Comparison of ENCODE assay signal across 22 cellular contexts in genomic region chr1:156412653-156413309, GRCh38. TPM values are rescaled to one million over a fixed set of nuclear protein-coding genes. Genes with fewer than 3 reads are reported as not detected.
DNase-seq lines count a peak whose midpoint lies in the region; FAIRE-seq and TF ChIP-seq lines count a peak whose summit lies in the region.
"Had no signal": no experiment of that assay in that cellular context is flagged by ENCODE, and none has a peak within 500 bp of the region (broad histone marks: within the 10 kb centered on the region; RNA-seq: fewer than 3 reads in every experiment).

No MANE protein-coding gene starts in this region.

- BruUV-seq in mammary epithelial cell (replicated peaks; lab: Mats Ljungman, UMichigan) (no TSS peak), MCF 10A (replicated peaks; lab: Mats Ljungman, UMichigan) (no TSS peak)

- no peak overlapping the region for H3K18ac ChIP-seq in H1 (ENCODE audit: extremely low read depth, low read length)

- H3K9me2 ChIP-seq in hepatocyte (replicated peaks; ENCODE audit: insufficient read depth), result no peaks in the 10 kb centered on the region
- H3K9me2 ChIP-seq: SK-N-SH had no signal

- no peaks in the 10 kb centered on the region for H4K20me1 ChIP-seq in mammary epithelial cell (ENCODE audit: insufficient read depth, low read length)
- peaks cover 0 to 2% of the 10 kb centered on the region in 2 experiments for H4K20me1 ChIP-seq in H1 (replicated peaks in 1 of 2; ENCODE audit: control insufficient read depth in 1 of 2, insufficient read depth in 2 of 2, low read length in 2 of 2)
- H4K20me1 ChIP-seq in hepatocyte (ENCODE audit: insufficient read depth, poor library complexity, severe bottlenecking), result no peaks in the 10 kb centered on the region

- H2BK120ac ChIP-seq in H1 (replicated peaks; ENCODE audit: low read depth, low read length), result no peak overlapping the region

- H2BK15ac ChIP-seq in H1 (ENCODE audit: low read length), result no peak overlapping the region

- no peaks in the 10 kb centered on the region for H3K36me3 Mint-ChIP-seq in MCF 10A (ENCODE audit: insufficient read depth, unreplicated experiment)
- H3K36me3 Mint-ChIP-seq: CD14-positive monocyte had no signal

- no peak for FAIRE-seq in H1 (lab: Jason Lieb, UNC)
- FAIRE-seq: GM18507 had no signal

- H3K4ac ChIP-seq in H1 (replicated peaks; ENCODE audit: insufficient read length, low read depth, low read length), result peak overlapping the region; percentile 40

- peak overlapping the region; percentile 95; the same call in 1 of the 2 replicates for H2AK5ac ChIP-seq in H1 (ENCODE audit: low read depth, low read length)

- no peaks in the 10 kb centered on the region for H3K4me1 Mint-ChIP-seq in MCF 10A (ENCODE audit: insufficient read depth, unreplicated experiment)
- H3K4me1 Mint-ChIP-seq: CD14-positive monocyte had no signal

- WGBS in mammary epithelial cell (ENCODE audit: low coverage, missing lambda C conversion rate), result 21% methylated on average over 9 of the region's 9 CpGs
- 73% methylated on average over 9 of the region's 9 CpGs; no CpG with 5 or more reads in 1 of the 2 experiments for WGBS in H1 (ENCODE audit: extremely low coverage in 1 of 2, insufficient coverage in 1 of 2, insufficient read length in 1 of 2, insufficient replicate concordance in 2 of 2, low coverage in 1 of 2, low lambda C conversion rate in 2 of 2, missing lambda C conversion rate in 1 of 2), 2 experiments
- WGBS in hepatocyte (ENCODE audit: low lambda C conversion rate, missing lambda C conversion rate), result 91% methylated on average over 9 of the region's 9 CpGs

- H3K79me2 ChIP-seq in mammary epithelial cell (ENCODE audit: insufficient read depth, low read length) (no peaks in the 10 kb centered on the region), H1 (ENCODE audit: control insufficient read depth in 1 of 2, insufficient read depth in 2 of 2, low read length in 2 of 2) (no peaks in the 10 kb centered on the region), hepatocyte (no peaks in the 10 kb centered on the region)

- no peak for TF ChIP-seq EP300 in H1 (IDR thresholded peaks at IDR 0.05; ENCODE audit: borderline replicate concordance in 1 of 2, low read depth in 2 of 2, low read length in 2 of 2)

- H2BK20ac ChIP-seq in H1 (ENCODE audit: low read length), result no peak overlapping the region

- H3K14ac ChIP-seq in H1 (ENCODE audit: insufficient read length), result no peak overlapping the region

- no peaks in the 10 kb centered on the region for H3K4me1 ChIP-seq in mammary epithelial cell (ENCODE audit: insufficient read depth, low read length)
- H3K4me1 ChIP-seq in H1 (replicated peaks in 1 of 4; ENCODE audit: control insufficient read depth in 3 of 4, insufficient read depth in 4 of 4, low read length in 3 of 4), result peaks cover 2 to 8% (median 6%) of the 10 kb centered on the region in 4 experiments
- no peaks in the 10 kb centered on the region for H3K4me1 ChIP-seq in hepatocyte (ENCODE audit: insufficient read depth)
- H3K4me1 ChIP-seq: Peyer's patch had no signal

- H3K4me3 Mint-ChIP-seq in MCF 10A (ENCODE audit: unreplicated experiment), result no peak overlapping the region

- POLR2A ChIA-PET in MCF 10A (lab: Yijun Ruan, JAX), result no interaction called here
- POLR2A ChIA-PET in H1 (lab: Charles Lee; ENCODE audit: partially characterized antibody), result interaction anchor here (1.2 to 3.5 kb wide), 5 partner anchors 10 to 21 kb away, joined by 3 to 15 read pairs (median 7); no protein-coding TSS in a partner anchor

- no peak overlapping the region for H4K8ac ChIP-seq in H1 (ENCODE audit: extremely low read depth, insufficient read depth, low read length)

- H3K9ac ChIP-seq in mammary epithelial cell (ENCODE audit: insufficient read depth, low read length) (no peak overlapping the region), H1 (replicated peaks in 1 of 4; ENCODE audit: extremely low read depth in 1 of 4, low read depth in 3 of 4, low read length in 3 of 4) (no peak overlapping the region)
- H3K9ac ChIP-seq: SK-N-SH had no signal

- no peak overlapping the region for H3K27ac ChIP-seq in mammary epithelial cell (ENCODE audit: insufficient read depth, low read depth, low read length)
- H3K27ac ChIP-seq in H1 (ENCODE audit: low read depth, low read length), result no peak overlapping the region
- H3K27ac ChIP-seq in hepatocyte, result no peak overlapping the region
- H3K27ac ChIP-seq: 22Rv1, Peyer's patch had no signal

- H2AFZ ChIP-seq in mammary epithelial cell (ENCODE audit: low read depth, low read length) (peak overlapping the region; percentile 40), H1 (ENCODE audit: low read length) (no peak overlapping the region), hepatocyte (no peak overlapping the region)

- no peak overlapping the region for H4K5ac ChIP-seq in H1 (ENCODE audit: insufficient read length, low read depth, low read length)

- no peak overlapping the region for H3K27ac Mint-ChIP-seq in MCF 10A (ENCODE audit: low read depth, unreplicated experiment)

- H3K23me2 ChIP-seq in H1 (ENCODE audit: low read depth, low read length), result no peaks in the 10 kb centered on the region

- H3K4me2 ChIP-seq in mammary epithelial cell (ENCODE audit: insufficient read depth, low read depth, low read length) (no peak overlapping the region), H1 (ENCODE audit: insufficient read depth in 1 of 2, low read depth in 2 of 2, low read length in 2 of 2) (peak overlapping the region in 1 of 2 experiments; percentile 22; a peak in 2 of 4 replicates), hepatocyte (no peak overlapping the region)
- H3K4me2 ChIP-seq: SK-N-SH had no signal

- no peaks in the 10 kb centered on the region for H3K79me1 ChIP-seq in H1 (ENCODE audit: low read depth, low read length)

- H4K91ac ChIP-seq in H1 (replicated peaks; ENCODE audit: insufficient read length, low read length), result no peak overlapping the region

- no peak overlapping the region for H3K23ac ChIP-seq in H1 (ENCODE audit: insufficient read length)

- H3K56ac ChIP-seq in H1 (replicated peaks; ENCODE audit: insufficient read length, low read depth, low read length), result no peak overlapping the region

- CTCF ChIA-PET in mammary epithelial cell (lab: Charles Lee; ENCODE audit: low non-redundant PET), result no interaction called here
- CTCF ChIA-PET in MCF 10A (lab: Yijun Ruan, JAX), result interaction anchor here (0.7 to 1.2 kb wide), 2 partner anchors 27 to 67 kb away, joined by 3 to 4 read pairs; no protein-coding TSS in a partner anchor
- CTCF ChIA-PET in H1 (lab: Charles Lee; ENCODE audit: partially characterized antibody), result interaction anchor here (0.6 to 16.8 kb wide), 7 partner anchors 20 to 237 kb away, joined by 3 to 517 read pairs (median 5); no protein-coding TSS in a partner anchor

- no peak overlapping the region for H2BK12ac ChIP-seq in H1 (ENCODE audit: low read depth, low read length)

- dilution Hi-C loops in mammary epithelial cell (cut with HindIII; ENCODE audit: low sequenced_read_pairs), result no loop called here

- H3K4me3 ChIP-seq in mammary epithelial cell (replicated peaks in 1 of 3; ENCODE audit: insufficient read depth in 1 of 3, low read depth in 2 of 3, low read length in 3 of 3), result no peak overlapping the region
- H3K4me3 ChIP-seq in H1 (ENCODE audit: extremely low read depth in 1 of 4, insufficient read depth in 2 of 4, low read depth in 3 of 4, low read length in 4 of 4), result no peak overlapping the region
- H3K4me3 ChIP-seq in hepatocyte, result no peak overlapping the region
- H3K4me3 ChIP-seq: Peyer's patch had no signal

- H3K36me3 ChIP-seq in mammary epithelial cell (ENCODE audit: insufficient read depth, low read length) (no peaks in the 10 kb centered on the region), H1 (ENCODE audit: control insufficient read depth in 2 of 4, insufficient read depth in 4 of 4, low read length in 3 of 4) (no peaks in the 10 kb centered on the region), hepatocyte (replicated peaks; ENCODE audit: insufficient read depth, low read depth) (no peaks in the 10 kb centered on the region)
- H3K36me3 ChIP-seq: Peyer's patch had no signal

- no peaks in the 10 kb centered on the region for H3K9me3 Mint-ChIP-seq in MCF 10A (ENCODE audit: unreplicated experiment)

- no peak overlapping the region; the same call in none of the 2 replicates for H2BK5ac ChIP-seq in H1 (ENCODE audit: low read depth, low read length)

- TF ChIP-seq CTCF in mammary epithelial cell (conservative IDR thresholded peaks at IDR 0.05 in 1 of 2, IDR thresholded peaks at IDR 0.05 in 1 of 2; ENCODE audit: extremely low read depth in 1 of 2, insufficient read depth in 1 of 2, low read depth in 1 of 2, low read length in 2 of 2) (no peak), MCF 10A (IDR thresholded peaks at IDR 0.05; ENCODE audit: unreplicated experiment) (no peak), H1 (IDR thresholded peaks at IDR 0.05; ENCODE audit: control extremely low read depth in 1 of 3, insufficient read depth in 1 of 3, low read depth in 1 of 3, low read length in 3 of 3) (no peak), hepatocyte (IDR thresholded peaks at IDR 0.05; ENCODE audit: poor library complexity) (no peak)

- no peak for TF ChIP-seq RAD21 in H1 (IDR thresholded peaks at IDR 0.05 in 1 of 2, conservative IDR thresholded peaks at IDR 0.05 in 1 of 2; ENCODE audit: low read depth in 2 of 2, low read length in 2 of 2)

- intact Hi-C loops in mammary epithelial cell (cut with micrococcal nuclease), result no loop called here
- intact Hi-C loops in MCF 10A (cut with micrococcal nuclease), result no loop called here

- DNase-seq in mammary epithelial cell (no peak), MCF 10A (ENCODE audit: unreplicated experiment) (no peak), H1 (ENCODE audit: low read depth in 1 of 2, low spot score in 2 of 2) (no peak), nucleus accumbens (lab: John Stamatoyannopoulos, UW) (peak in 49 of 56 donors; percentile 32 to 92 (median 78)), NCI-H524 (lab: John Stamatoyannopoulos, UW) (no peak), MV-4-11 (lab: John Stamatoyannopoulos, UW) (no peak), hepatocyte (ENCODE audit: low spot score) (no peak)
- no peak for DNase-seq in stimulated activated CD4-positive, alpha-beta T cell treated with anti-CD3 and anti-CD28 coated beads, Interleukin-4, amount 100 ng/mL, for 1 hour
- DNase-seq: Caco-2, DMS53, IMR-90, NCI-H1092 treated with DMSO at 0.1 percent for 48 hours, NCI-H187, NCI-H446, NCI-H82, Right ventricle myocardium superior, SK-N-SH had no signal

- H3K27me3 Mint-ChIP-seq in MCF 10A (ENCODE audit: insufficient read depth, unreplicated experiment), result peaks cover 87% of the 10 kb centered on the region

- H3K27me3 ChIP-seq in mammary epithelial cell (ENCODE audit: insufficient read depth, low read length) (peaks cover 2% of the 10 kb centered on the region), H1 (replicated peaks in 1 of 4; ENCODE audit: control insufficient read depth in 3 of 4, extremely low read depth in 1 of 4, insufficient read depth in 3 of 4, low read length in 3 of 4) (no peaks in the 10 kb centered on the region; a peak in 1 of 7 replicates), hepatocyte (peaks cover 59% of the 10 kb centered on the region)
- H3K27me3 ChIP-seq: Peyer's patch had no signal

- H3K9me3 ChIP-seq in mammary epithelial cell (replicated peaks; ENCODE audit: insufficient read depth, low read length) (no peaks in the 10 kb centered on the region), H1 (ENCODE audit: insufficient read depth in 2 of 2, low read depth in 1 of 2, low read length in 1 of 2) (no peaks in the 10 kb centered on the region), hepatocyte (ENCODE audit: low read depth) (no peaks in the 10 kb centered on the region)
- H3K9me3 ChIP-seq: Caco-2, Peyer's patch, SK-N-SH had no signal

- in situ Hi-C loops in mammary epithelial cell (cut with MboI; ENCODE audit: low sequenced_read_pairs in 2 of 2), result no loop called here

- no peak for TF ChIP-seq POLR2A in H1 (IDR thresholded peaks at IDR 0.05; ENCODE audit: control extremely low read depth in 1 of 2, low read depth in 2 of 2, low read length in 2 of 2)

RNA-seq across cellular contexts. Expression of gene RHBG, which starts 43.8 kb away (rescaled TPM):
- not detected for total RNA-seq in mammary epithelial cell
- polyA plus RNA-seq in mammary epithelial cell, result not detected
- not detected for polyA minus RNA-seq in mammary epithelial cell
- not detected in 2 replicates for total RNA-seq in MCF 10A (2022)
- total RNA-seq in H1 (2021; fragmentation: NEBNext Ultra II Directional; extraction: Animal tissue kit (Norgen Biotek cat#: 25700)), result 2.2 and 2.6 TPM in 2 replicates
- polyA plus RNA-seq in H1 (2011; rRNA removed), result 2.7 and 3.1 TPM in 2 replicates
- polyA plus RNA-seq in H1 (2011; cell fraction: cytosol; rRNA removed), result 2.7 TPM
- polyA plus RNA-seq in H1 (2011; cell fraction: nucleus; rRNA removed), result 6.5 TPM
- 1.9 to 2.4 TPM (median 2.1 TPM) in 4 replicates for polyA plus RNA-seq in H1 (2012, experiment 1 of 2)
- polyA plus RNA-seq in H1 (2012, experiment 2 of 2), result 0.92 TPM
- polyA plus RNA-seq in H1 (2013, experiment 1 of 2), result 2.1 TPM
- 1.7 TPM for polyA plus RNA-seq in H1 (2013, experiment 2 of 2)
- 1.2 and 1.5 TPM in 2 replicates for polyA minus RNA-seq in H1 (2011; rRNA and poly(A)+ RNA removed)
- 2.1 TPM for polyA minus RNA-seq in H1 (2011; cell fraction: cytosol; rRNA and poly(A)+ RNA removed)
- polyA minus RNA-seq in H1 (2011; cell fraction: nucleus; rRNA and poly(A)+ RNA removed), result 5.1 TPM
- total RNA-seq in hepatocyte, result 3.3 and 6.3 TPM in 2 replicates
- 10.8 and 11.9 TPM in 2 replicates for polyA plus RNA-seq in hepatocyte
- total RNA-seq: HT-29, IMR-90, Right ventricle myocardium superior had no signal
- polyA plus RNA-seq: CD14-positive monocyte, IMR-90 had no signal

Comparison
In these comparisons a context has a peak if more than half of its experiments do, and no peak if none do; other contexts are left out.
1. DNase-seq: peak in nucleus accumbens (49 of 56); none in mammary epithelial cell (single experiment), MCF 10A (single experiment), H1 (0 of 2), stimulated activated CD4-positive, alpha-beta T cell treated with anti-CD3 and anti-CD28 coated beads, Interleukin-4, amount 100 ng/mL, for 1 hour (single experiment), NCI-H524 (0 of 2), MV-4-11 (single experiment) and hepatocyte (single experiment).